15 cellular contexts compared by ENCODE assay signal in genomic region chr14:93049295-93049694, GRCh38.
DNase-seq lines count a peak whose midpoint lies in the region; ATAC-seq and TF ChIP-seq lines count a peak whose summit lies in the region.
"Had no signal": no experiment of that assay in that cellular context is flagged by ENCODE, and none has a peak within 500 bp of the region (broad histone marks: within the 10 kb centered on the region; RNA-seq: fewer than 3 reads in every experiment).

No MANE protein-coding gene starts in this region.

- no peaks in the 10 kb centered on the region for H3K9me2 ChIP-seq in Karpas-422 (replicated peaks; ENCODE audit: insufficient read depth, low read length)

- H3K9me3 Mint-ChIP-seq in activated naive CD8-positive, alpha-beta T cell treated with anti-CD3 and anti-CD28 coated beads, Interleukin-2, amount 50 U/mL, for 24 hours, result no peaks in the 10 kb centered on the region

- peak overlapping the region; percentile 32 for H3K27ac Mint-ChIP-seq in activated naive CD8-positive, alpha-beta T cell treated with anti-CD3 and anti-CD28 coated beads, Interleukin-2, amount 50 U/mL, for 24 hours

- peak in 2 of 3 donors; percentile 21 to 41 for DNase-seq in right cardiac atrium
- DNase-seq in Right ventricle myocardium inferior (ENCODE audit: missing footprints), result no peak
- no peak for DNase-seq in activated naive CD8-positive, alpha-beta T cell treated with anti-CD3 and anti-CD28 coated beads, Interleukin-2, amount 50 U/mL, for 24 hours
- DNase-seq in Karpas-422, result no peak
- DNase-seq in erythroblast (lab: John Stamatoyannopoulos, UW), result no peak
- no peak for DNase-seq in globus pallidus (ENCODE audit: low spot score)
- DNase-seq: AML-193; aorta; EL; Kasumi-1; NCI-H1694 treated with DMSO at 0.1 percent for 48 hours; stimulated activated CD8-positive, alpha-beta memory T cell treated with anti-CD3 and anti-CD28 coated beads, Interleukin-4, amount 100 ng/mL, for 48 hours had no signal

- TF ChIP-seq POLR2A in erythroblast (IDR thresholded peaks at IDR 0.05; ENCODE audit: low read length), result no peak

- peak overlapping the region; percentile 40 for H3K27ac ChIP-seq in right cardiac atrium (ENCODE audit: low read length)
- peak overlapping the region; percentile 69 for H3K27ac ChIP-seq in muscle layer of colon (ENCODE audit: low read depth, low read length)
- no peak overlapping the region for H3K27ac ChIP-seq in Karpas-422 (ENCODE audit: low read length)
- H3K27ac ChIP-seq: SK-N-MC had no signal

- H3K4me1 Mint-ChIP-seq in activated naive CD8-positive, alpha-beta T cell treated with anti-CD3 and anti-CD28 coated beads, Interleukin-2, amount 50 U/mL, for 24 hours, result peaks cover 51% of the 10 kb centered on the region

- H3K36me3 ChIP-seq in muscle layer of colon (ENCODE audit: insufficient read depth, low read length) (no peaks in the 10 kb centered on the region), Karpas-422 (ENCODE audit: insufficient read depth, low read length) (no peaks in the 10 kb centered on the region)

- H3K9ac ChIP-seq in muscle layer of colon (ENCODE audit: low read length) (no peak overlapping the region), Karpas-422 (ENCODE audit: low read length) (no peak overlapping the region)

- H3K4me1 ChIP-seq in right cardiac atrium (ENCODE audit: control insufficient read depth, insufficient read depth, low read length) (peaks cover 19% of the 10 kb centered on the region), muscle layer of colon (ENCODE audit: insufficient read depth, low read length) (peaks cover 70% of the 10 kb centered on the region), Karpas-422 (ENCODE audit: low read length) (no peaks in the 10 kb centered on the region)

- whole genome bisulfite sequencing in right cardiac atrium, result 71% methylated on average over 5 of the region's 5 CpGs

- H3K9me3 ChIP-seq in right cardiac atrium (ENCODE audit: control insufficient read depth, low read length) (no peaks in the 10 kb centered on the region), muscle layer of colon (ENCODE audit: low read length) (no peaks in the 10 kb centered on the region), Karpas-422 (ENCODE audit: low read length) (no peaks in the 10 kb centered on the region)

- no peak for ATAC-seq in right cardiac atrium
- ATAC-seq in Right ventricle myocardium inferior, result no peak
- peak; percentile 51 for ATAC-seq in activated naive CD8-positive, alpha-beta T cell treated with anti-CD3 and anti-CD28 coated beads, Interleukin-2, amount 50 U/mL, for 24 hours
- ATAC-seq in HG03025 (IDR thresholded peaks at IDR 0.05; ENCODE audit: low FRiP score, unreplicated experiment), result no peak

- intact Hi-C loops in right cardiac atrium (cut with DNase I), result no loop called here
- intact Hi-C loops in Right ventricle myocardium inferior (cut with DNase I), result no loop called here

- no peaks in the 10 kb centered on the region for H3K27me3 ChIP-seq in right cardiac atrium (ENCODE audit: control insufficient read depth, insufficient read depth)
- H3K27me3 ChIP-seq in muscle layer of colon (ENCODE audit: control insufficient read depth in 1 of 2, insufficient read depth in 2 of 2, low read length in 2 of 2), result no peaks in the 10 kb centered on the region
- no peaks in the 10 kb centered on the region for H3K27me3 ChIP-seq in Karpas-422 (ENCODE audit: low read length)

- no peak overlapping the region for H3K4me3 Mint-ChIP-seq in activated naive CD8-positive, alpha-beta T cell treated with anti-CD3 and anti-CD28 coated beads, Interleukin-2, amount 50 U/mL, for 24 hours

- no peak overlapping the region for H3K4me2 ChIP-seq in Karpas-422 (ENCODE audit: low read depth, low read length, poor library complexity, severe bottlenecking)

- no peak overlapping the region for H3K4me3 ChIP-seq in right cardiac atrium (ENCODE audit: low read length)
- H3K4me3 ChIP-seq in muscle layer of colon (ENCODE audit: low read depth in 1 of 2, low read length in 2 of 2), result no peak overlapping the region
- H3K4me3 ChIP-seq in Karpas-422 (ENCODE audit: low read length), result no peak overlapping the region
- H3K4me3 ChIP-seq: SK-N-MC had no signal

- peaks cover 19% of the 10 kb centered on the region; the same call in 1 of the 2 replicates for H4K20me1 ChIP-seq in Karpas-422 (ENCODE audit: insufficient read depth, low read depth, low read length)

- H3K27me3 Mint-ChIP-seq in activated naive CD8-positive, alpha-beta T cell treated with anti-CD3 and anti-CD28 coated beads, Interleukin-2, amount 50 U/mL, for 24 hours, result no peaks in the 10 kb centered on the region

- peaks cover 3% of the 10 kb centered on the region for H3K36me3 Mint-ChIP-seq in activated naive CD8-positive, alpha-beta T cell treated with anti-CD3 and anti-CD28 coated beads, Interleukin-2, amount 50 U/mL, for 24 hours (ENCODE audit: low read depth)

- no peaks in the 10 kb centered on the region for H3K79me2 ChIP-seq in Karpas-422 (ENCODE audit: low read length)

- no peak overlapping the region for H2AFZ ChIP-seq in Karpas-422 (ENCODE audit: low read length)

Comparison
In these comparisons a context has a peak if more than half of its experiments do, and no peak if none do; other contexts are left out.
1. DNase-seq: peak in right cardiac atrium (2 of 3); none in Right ventricle myocardium inferior (single experiment), activated naive CD8-positive, alpha-beta T cell treated with anti-CD3 and anti-CD28 coated beads, Interleukin-2, amount 50 U/mL, for 24 hours (single experiment), Karpas-422 (single experiment), erythroblast (0 of 2) and globus pallidus (single experiment).